19 cellular contexts compared by ENCODE assay signal in genomic region chr17:68134046-68134637, GRCh38.
A peak's percentile ranks its signal among the peaks of the same experiment; 100 is the strongest.
DNase-seq lines count a peak whose midpoint lies in the region; ATAC-seq and TF ChIP-seq lines count a peak whose summit lies in the region.
"Had no signal": no experiment of that assay in that cellular context is flagged by ENCODE, and none has a peak within 500 bp of the region (broad histone marks: within the 10 kb centered on the region; RNA-seq: fewer than 3 reads in every experiment).

No MANE protein-coding gene starts in this region.

- peak; percentile 46 for ATAC-seq in stimulated activated naive CD8-positive, alpha-beta T cell treated with anti-CD3 and anti-CD28 coated beads, Interleukin-15, amount 100 ng/mL, for 72 hours
- ATAC-seq in stimulated activated naive CD8-positive, alpha-beta T cell treated with anti-CD3 and anti-CD28 coated beads, Interleukin-15, Interleukin-2, amounts not matched to agents 100 U/mL and 50 U/mL, for 24 hours = no peak
- ATAC-seq in psoas muscle = peak in 3 of 4 donors; percentile 23 to 46 (median 26)
- ATAC-seq: CD8-positive, alpha-beta T cell had no signal

- H3K9me3 Mint-ChIP-seq in stimulated activated naive CD8-positive, alpha-beta T cell treated with anti-CD3 and anti-CD28 coated beads, Interleukin-15, amount 100 ng/mL, for 72 hours = no peaks in the 10 kb centered on the region
- H3K9me3 Mint-ChIP-seq: CD8-positive, alpha-beta T cell; GM23338 had no signal

- no peak overlapping the region for H3K4me3 Mint-ChIP-seq in stimulated activated naive CD8-positive, alpha-beta T cell treated with anti-CD3 and anti-CD28 coated beads, Interleukin-15, amount 100 ng/mL, for 72 hours
- H3K4me3 Mint-ChIP-seq: CD8-positive, alpha-beta T cell; GM23338 had no signal

- WGBS in psoas muscle, 3 donors = 81 to 88% (median 84%) methylated on average over 21 to 23 of the region's 23 CpGs

- H3K4me1 Mint-ChIP-seq in stimulated activated naive CD8-positive, alpha-beta T cell treated with anti-CD3 and anti-CD28 coated beads, Interleukin-15, amount 100 ng/mL, for 72 hours = peaks cover 6% of the 10 kb centered on the region

- intact Hi-C loops in left ventricle myocardium inferior (cut with micrococcal nuclease) (no loop called here), psoas muscle (cut with DNase I) (no loop called here)

- peaks cover 27% of the 10 kb centered on the region for H3K4me1 ChIP-seq in left ventricle myocardium inferior
- H3K4me1 ChIP-seq in psoas muscle = peaks cover 5% of the 10 kb centered on the region

- H3K4me3 ChIP-seq in left ventricle myocardium inferior (no peak overlapping the region), psoas muscle (no peak overlapping the region)
- H3K4me3 ChIP-seq: GM23338 had no signal

- CTCF ChIA-PET in HEK293T (lab: Yijun Ruan, JAX) = no interaction called here

- TF ChIP-seq CTCF in left ventricle myocardium inferior (IDR thresholded peaks at IDR 0.05; ENCODE audit: borderline replicate concordance) (no peak), psoas muscle (IDR thresholded peaks at IDR 0.05) (no peak), GM10266 (IDR thresholded peaks at IDR 0.05; ENCODE audit: control insufficient read depth, insufficient read depth, low read depth, missing control alignments) (no peak)

- H3K27me3 ChIP-seq in left ventricle myocardium inferior (ENCODE audit: low read depth) (no peaks in the 10 kb centered on the region), psoas muscle (ENCODE audit: insufficient read depth in 3 of 3, low read length in 2 of 3) (no peaks in the 10 kb centered on the region)

- H3K9me3 ChIP-seq in left ventricle myocardium inferior (replicated peaks) (no peaks in the 10 kb centered on the region), psoas muscle (no peaks in the 10 kb centered on the region)

- H3K27ac ChIP-seq in left ventricle myocardium inferior (replicated peaks) (peak overlapping the region; percentile 72), psoas muscle (no peak overlapping the region)

- H3K27ac Mint-ChIP-seq in stimulated activated naive CD8-positive, alpha-beta T cell treated with anti-CD3 and anti-CD28 coated beads, Interleukin-15, amount 100 ng/mL, for 72 hours = no peak overlapping the region
- H3K27ac Mint-ChIP-seq: CD8-positive, alpha-beta T cell had no signal

- H3K27me3 Mint-ChIP-seq in stimulated activated naive CD8-positive, alpha-beta T cell treated with anti-CD3 and anti-CD28 coated beads, Interleukin-15, amount 100 ng/mL, for 72 hours = no peaks in the 10 kb centered on the region

- POLR2A ChIA-PET in HEK293T (lab: Yijun Ruan, JAX) = no interaction called here

- no peak for DNase-seq in stimulated activated naive CD8-positive, alpha-beta T cell treated with anti-CD3 and anti-CD28 coated beads, Interleukin-15, amount 100 ng/mL, for 72 hours
- no peak for DNase-seq in stimulated activated naive CD8-positive, alpha-beta T cell treated with anti-CD3 and anti-CD28 coated beads, Interleukin-15, Interleukin-2, amounts not matched to agents 100 U/mL and 50 U/mL, for 24 hours
- DNase-seq in left ventricle myocardium inferior (no peak), psoas muscle (peak in 1 of 2 donors; percentile 48), HEK293T (ENCODE audit: extremely low spot score) (no peak), GM10266 (ENCODE audit: extremely low spot score) (no peak), DMS53 treated with DMSO at 0.1 percent for 48 hours (lab: John Stamatoyannopoulos, UW; ENCODE audit: unreplicated experiment) (no peak)
- DNase-seq in activated T-cell treated with anti-CD3 and anti-CD28 coated beads, Interleukin-2, amount 50 U/mL, for 1 hour = no peak
- DNase-seq: 8988T; CD8-positive, alpha-beta T cell; DMS79 treated with DMSO at 0.1 percent for 48 hours; IMR-90; NCI-H1105; NCI-H1694 treated with DMSO at 0.1 percent for 48 hours; NCI-H2107; NCI-H2227 treated with DMSO at 0.1 percent for 48 hours; NCI-H524; SIG-M5 had no signal

- H3K36me3 ChIP-seq in left ventricle myocardium inferior (peaks cover 22% of the 10 kb centered on the region), psoas muscle (ENCODE audit: insufficient read depth in 1 of 2, low read depth in 1 of 2) (peaks cover 0 to 17% of the 10 kb centered on the region in 2 donors)

TF ChIP-seq in HEK293T, 16 proteins besides CTCF, POLR2A, EP300 and RAD21:
- TF ChIP-seq FOXM1 (IDR thresholded peaks at IDR 0.05; ENCODE audit: borderline replicate concordance) (no peak), BHLHE40 (IDR thresholded peaks at IDR 0.05; ENCODE audit: borderline replicate concordance) (no peak), FOXK2 (IDR thresholded peaks at IDR 0.05) (no peak), ARNT (IDR thresholded peaks at IDR 0.05) (no peak), SUZ12 (IDR thresholded peaks at IDR 0.05) (no peak), LEF1 (IDR thresholded peaks at IDR 0.05; ENCODE audit: borderline replicate concordance) (no peak), ELF4 (IDR thresholded peaks at IDR 0.05) (no peak), HDGF (IDR thresholded peaks at IDR 0.05; ENCODE audit: borderline replicate concordance) (no peak), SP1 (IDR thresholded peaks at IDR 0.05) (no peak), CTBP1 (IDR thresholded peaks at IDR 0.05; ENCODE audit: borderline replicate concordance) (no peak), L3MBTL2 (conservative IDR thresholded peaks at IDR 0.05) (no peak), FOXA1 (IDR thresholded peaks at IDR 0.05) (no peak), ZNF384 (IDR thresholded peaks at IDR 0.05) (no peak), NFRKB (IDR thresholded peaks at IDR 0.05) (no peak), PKNOX1 (IDR thresholded peaks at IDR 0.05) (no peak), TARDBP (IDR thresholded peaks at IDR 0.05) (no peak)
